Comparison of ENCODE assay signal across 12 cellular contexts in the genomic region with DNA sequence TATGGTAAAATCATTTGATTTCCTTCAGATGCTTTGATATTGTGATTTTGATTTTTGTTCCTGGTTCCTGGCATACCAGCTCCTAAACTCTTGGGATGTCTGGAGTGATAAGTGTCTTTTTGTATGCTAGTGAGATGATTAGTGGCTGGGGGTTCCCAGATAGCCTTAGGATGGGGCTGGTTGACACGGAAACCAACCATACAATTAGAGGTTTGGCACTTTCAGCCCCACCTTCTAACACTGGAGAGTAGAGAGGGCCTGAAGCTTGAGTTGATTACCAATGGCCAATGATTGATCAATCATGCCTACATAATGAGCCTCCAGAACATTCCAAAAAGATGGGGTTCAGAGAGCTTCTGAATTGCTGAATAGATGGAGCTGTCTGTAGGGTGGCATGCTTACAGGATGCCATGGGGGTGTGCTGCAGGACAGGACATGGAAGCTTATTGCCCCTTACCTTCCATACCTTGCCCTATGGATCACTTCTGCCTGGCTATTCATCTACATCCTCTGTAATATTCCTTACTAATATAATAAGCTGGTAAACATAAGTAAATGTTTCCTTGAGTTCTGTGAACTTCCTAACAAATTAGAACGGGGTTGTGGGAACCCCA. TPM values are rescaled to one million over a fixed set of nuclear protein-coding genes. Genes with fewer than 3 reads are reported as not detected.
"Had no signal": no experiment of that assay in that cellular context is flagged by ENCODE, and none has a peak within 500 bp of the region (broad histone marks: within the 10 kb centered on the region; RNA-seq: fewer than 3 reads in every experiment).

No MANE protein-coding gene starts in this region.

- H3K27ac Mint-ChIP-seq: activated naive CD4-positive, alpha-beta T cell treated with anti-CD3 and anti-CD28 coated beads, Interleukin-2, amount 10 ng/mL, durations not matched to agents 7 days and 5 days; activated T-helper 2 cell treated with anti-CD3 and anti-CD28 coated beads, Interferon-gamma antibody, Interleukin-2, Interleukin-4, amounts not matched to agents 10 μg/mL and 5 μg/mL and 100 μg/mL, durations not matched to agents 14 hours and 24 hours and 36 hours; memory B cell; naive thymus-derived CD8-positive, alpha-beta T cell; stimulated activated memory B cell treated with anti-CD40 and anti-IgM and Interleukin-4, amounts not matched to agents 10 μg/mL and 1 μg/mL and 100 μg/mL, for 72 hours had no signal

- H3K36me3 Mint-ChIP-seq: activated naive CD4-positive, alpha-beta T cell treated with anti-CD3 and anti-CD28 coated beads, Interleukin-2, amount 10 ng/mL, durations not matched to agents 7 days and 5 days; memory B cell; naive thymus-derived CD8-positive, alpha-beta T cell; stimulated activated memory B cell treated with anti-CD40 and anti-IgM and Interleukin-4, amounts not matched to agents 10 μg/mL and 1 μg/mL and 100 μg/mL, for 72 hours had no signal

- DNase-seq: activated CD4-positive, alpha-beta T cell treated with anti-CD3 and anti-CD28 coated beads, Interleukin-2, amount 50 U/mL, for 4 hours; activated CD4-positive, CD25-positive, alpha-beta regulatory T cell treated with anti-CD3 and anti-CD28 coated beads, Interleukin-2, amount 50 U/mL, for 72 hours; activated naive CD4-positive, alpha-beta T cell treated with anti-CD3 and anti-CD28 coated beads, Interleukin-2, amount 10 ng/mL, durations not matched to agents 7 days and 5 days; dorsolateral prefrontal cortex; left ventricle myocardium superior; naive thymus-derived CD8-positive, alpha-beta T cell; retina; stimulated activated CD4-positive, alpha-beta T cell treated with anti-CD3 and anti-CD28 coated beads, Interleukin-2, amount 100 ng/mL, for 48 hours had no signal

- H3K4me2 ChIP-seq: hepatocyte had no signal

- H3K4me3 Mint-ChIP-seq: activated naive CD4-positive, alpha-beta T cell treated with anti-CD3 and anti-CD28 coated beads, Interleukin-2, amount 10 ng/mL, durations not matched to agents 7 days and 5 days; memory B cell; naive thymus-derived CD8-positive, alpha-beta T cell; stimulated activated memory B cell treated with anti-CD40 and anti-IgM and Interleukin-4, amounts not matched to agents 10 μg/mL and 1 μg/mL and 100 μg/mL, for 72 hours had no signal

- H3K27me3 Mint-ChIP-seq: memory B cell; stimulated activated memory B cell treated with anti-CD40 and anti-IgM and Interleukin-4, amounts not matched to agents 10 μg/mL and 1 μg/mL and 100 μg/mL, for 72 hours had no signal

- ATAC-seq: left ventricle myocardium superior; naive thymus-derived CD8-positive, alpha-beta T cell; stimulated activated memory B cell treated with anti-CD40 and anti-IgM and Interleukin-4, amounts not matched to agents 10 μg/mL and 1 μg/mL and 100 μg/mL, for 72 hours had no signal

- H3K79me2 ChIP-seq: hepatocyte had no signal

- H3K9me3 Mint-ChIP-seq: activated naive CD4-positive, alpha-beta T cell treated with anti-CD3 and anti-CD28 coated beads, Interleukin-2, amount 10 ng/mL, durations not matched to agents 7 days and 5 days; activated T-helper 2 cell treated with anti-CD3 and anti-CD28 coated beads, Interferon-gamma antibody, Interleukin-2, Interleukin-4, amounts not matched to agents 10 μg/mL and 5 μg/mL and 100 μg/mL, durations not matched to agents 14 hours and 24 hours and 36 hours; memory B cell; naive thymus-derived CD8-positive, alpha-beta T cell; stimulated activated memory B cell treated with anti-CD40 and anti-IgM and Interleukin-4, amounts not matched to agents 10 μg/mL and 1 μg/mL and 100 μg/mL, for 72 hours had no signal

- H3K4me3 ChIP-seq: dorsolateral prefrontal cortex, hepatocyte had no signal

- H3K27ac ChIP-seq: dorsolateral prefrontal cortex, hepatocyte had no signal

- H3K4me1 Mint-ChIP-seq: activated naive CD4-positive, alpha-beta T cell treated with anti-CD3 and anti-CD28 coated beads, Interleukin-2, amount 10 ng/mL, durations not matched to agents 7 days and 5 days; memory B cell; naive thymus-derived CD8-positive, alpha-beta T cell; stimulated activated memory B cell treated with anti-CD40 and anti-IgM and Interleukin-4, amounts not matched to agents 10 μg/mL and 1 μg/mL and 100 μg/mL, for 72 hours had no signal

- H2AFZ ChIP-seq: hepatocyte had no signal

- H3K27me3 ChIP-seq: dorsolateral prefrontal cortex, hepatocyte had no signal

RNA-seq across cellular contexts. Expression of a gene that starts 46.8 kb away (rescaled TPM):
- total RNA-seq: activated T-helper 2 cell treated with anti-CD3 and anti-CD28 coated beads, Interferon-gamma antibody, Interleukin-2, Interleukin-4, amounts not matched to agents 10 μg/mL and 5 μg/mL and 100 μg/mL, durations not matched to agents 14 hours and 24 hours and 36 hours; naive thymus-derived CD8-positive, alpha-beta T cell had no signal
- polyA plus RNA-seq: naive thymus-derived CD8-positive, alpha-beta T cell had no signal
